ENCODE assay signal across 25 cellular contexts in genomic region chr4:4383085-4383484, GRCh38. TPM values are rescaled to one million over a fixed set of nuclear protein-coding genes. Genes with fewer than 3 reads are reported as not detected.
"Had no signal": no experiment of that assay in that cellular context is flagged by ENCODE, and none has a peak within 500 bp of the region (broad histone marks: within the 10 kb centered on the region; RNA-seq: fewer than 3 reads in every experiment).

No MANE protein-coding gene starts in this region.

- H3K36me3 ChIP-seq: ascending aorta had no signal

- H3K27me3 ChIP-seq: body of pancreas had no signal

- DNase-seq: activated B cell treated with CpG ODN at 0.5 μM for 24 hours; activated CD4-positive, alpha-beta memory T cell treated with anti-CD3 and anti-CD28 coated beads for 36 hours; activated CD4-positive, alpha-beta T cell treated with anti-CD3 and anti-CD28 coated beads, Interleukin-2, amount 10 ng/mL, durations not matched to agents 7 days and 5 days; activated CD8-positive, alpha-beta memory T cell treated with anti-CD3 and anti-CD28 coated beads for 24 hours; activated effector memory CD4-positive, alpha-beta T cell treated with anti-CD3 and anti-CD28 coated beads, Interleukin-2, amount 50 U/mL, for 16 hours; activated naive CD4-positive, alpha-beta T cell treated with Interleukin-2 at 50 U/mL for 16 hours; activated naive CD8-positive, alpha-beta T cell treated with anti-CD3 and anti-CD28 coated beads, Interleukin-2, amount 50 U/mL, for 24 hours; activated T-cell treated with anti-CD3 and anti-CD28 coated beads, Interleukin-2, amount 50 U/mL, for 4 hours; amniotic stem cell; body of pancreas; NCI-H1092 treated with DMSO at 0.1 percent for 48 hours; NCI-H1417 treated with DMSO at 0.1 percent for 48 hours; NCI-H1694 treated with DMSO at 0.1 percent for 48 hours; NCI-H2029 treated with DMSO at 0.1 percent for 48 hours; NCI-H446; NCI-H524; PC-3; SIG-M5; T-cell; T-helper 2 cell; T1000 had no signal

- H3K9me3 ChIP-seq: ascending aorta, body of pancreas had no signal

- ATAC-seq: activated naive CD4-positive, alpha-beta T cell treated with anti-CD3 and anti-CD28 coated beads, Interleukin-2, amount 50 U/mL, for 72 hours; activated naive CD8-positive, alpha-beta T cell treated with anti-CD3 and anti-CD28 coated beads, Interleukin-2, amount 50 U/mL, for 24 hours; activated T-cell treated with anti-CD3 and anti-CD28 coated beads, Interleukin-2, amount 50 U/mL, for 4 hours; body of pancreas; PC-3; T-cell had no signal

- H3K27ac ChIP-seq: ascending aorta, body of pancreas, KMS-11, SK-N-MC had no signal

- H3K4me3 Mint-ChIP-seq: activated B cell treated with CpG ODN at 0.5 μM for 24 hours; activated CD4-positive, alpha-beta memory T cell treated with anti-CD3 and anti-CD28 coated beads for 36 hours; activated CD4-positive, alpha-beta T cell treated with anti-CD3 and anti-CD28 coated beads, Interleukin-2, amount 10 ng/mL, durations not matched to agents 7 days and 5 days; activated naive CD8-positive, alpha-beta T cell treated with anti-CD3 and anti-CD28 coated beads, Interleukin-2, amount 50 U/mL, for 24 hours; activated T-cell treated with anti-CD3 and anti-CD28 coated beads, Interleukin-2, amount 50 U/mL, for 4 hours; T-cell had no signal

- H3K4me2 ChIP-seq: KMS-11 had no signal

- H3K9ac ChIP-seq: KMS-11 had no signal

- H3K9me3 Mint-ChIP-seq: activated B cell treated with CpG ODN at 0.5 μM for 24 hours; activated CD4-positive, alpha-beta memory T cell treated with anti-CD3 and anti-CD28 coated beads for 36 hours; activated CD4-positive, alpha-beta T cell treated with anti-CD3 and anti-CD28 coated beads, Interleukin-2, amount 10 ng/mL, durations not matched to agents 7 days and 5 days; activated naive CD4-positive, alpha-beta T cell treated with anti-CD3 and anti-CD28 coated beads, Interleukin-2, amount 50 U/mL, for 72 hours; activated naive CD8-positive, alpha-beta T cell treated with anti-CD3 and anti-CD28 coated beads, Interleukin-2, amount 50 U/mL, for 24 hours; activated T-cell treated with anti-CD3 and anti-CD28 coated beads, Interleukin-2, amount 50 U/mL, for 4 hours; T-cell had no signal

- H3K27ac Mint-ChIP-seq: activated B cell treated with CpG ODN at 0.5 μM for 24 hours; activated CD4-positive, alpha-beta memory T cell treated with anti-CD3 and anti-CD28 coated beads for 36 hours; activated CD4-positive, alpha-beta T cell treated with anti-CD3 and anti-CD28 coated beads, Interleukin-2, amount 10 ng/mL, durations not matched to agents 7 days and 5 days; activated naive CD4-positive, alpha-beta T cell treated with anti-CD3 and anti-CD28 coated beads, Interleukin-2, amount 50 U/mL, for 72 hours; activated naive CD8-positive, alpha-beta T cell treated with anti-CD3 and anti-CD28 coated beads, Interleukin-2, amount 50 U/mL, for 24 hours; T-cell had no signal

- H3K4me3 ChIP-seq: ascending aorta, body of pancreas, SK-N-MC had no signal

- H3K36me3 Mint-ChIP-seq: activated CD4-positive, alpha-beta memory T cell treated with anti-CD3 and anti-CD28 coated beads for 36 hours; activated naive CD4-positive, alpha-beta T cell treated with anti-CD3 and anti-CD28 coated beads, Interleukin-2, amount 50 U/mL, for 72 hours; T-cell had no signal

RNA-seq across cellular contexts. Expression of gene NSG1, which starts 3.8 kb away (rescaled TPM):
- total RNA-seq: activated B cell treated with CpG ODN at 0.5 μM for 24 hours, ascending aorta, PC-3 had no signal
